Comparison of ENCODE assay signal across 16 cellular contexts in genomic region chr3:66885326-66886000, GRCh38.
DNase-seq lines count a peak whose midpoint lies in the region; ATAC-seq and TF ChIP-seq lines count a peak whose summit lies in the region.
"Had no signal": no experiment of that assay in that cellular context is flagged by ENCODE, and none has a peak within 500 bp of the region (broad histone marks: within the 10 kb centered on the region; RNA-seq: fewer than 3 reads in every experiment).

No MANE protein-coding gene starts in this region.

- no peaks in the 10 kb centered on the region for H3K4me1 Mint-ChIP-seq in activated T-cell treated with anti-CD3 and anti-CD28 coated beads, Interleukin-2, amount 50 U/mL, for 72 hours (ENCODE audit: low read depth)
- H3K4me1 Mint-ChIP-seq in WTC11: peaks cover 20% of the 10 kb centered on the region
- H3K4me1 Mint-ChIP-seq in stimulated activated effector memory CD8-positive, alpha-beta T cell treated with anti-CD3 and anti-CD28 coated beads, Interleukin-12 subunit alpha, Interleukin-12 subunit beta, amount 100 ng/mL, for 72 hours: no peaks in the 10 kb centered on the region
- H3K4me1 Mint-ChIP-seq: naive thymus-derived CD8-positive, alpha-beta T cell had no signal

- H3K27me3 Mint-ChIP-seq in activated T-cell treated with anti-CD3 and anti-CD28 coated beads, Interleukin-2, amount 50 U/mL, for 72 hours (ENCODE audit: low read depth): no peaks in the 10 kb centered on the region
- no peaks in the 10 kb centered on the region; the same call in 1 of the 2 replicates for H3K27me3 Mint-ChIP-seq in WTC11 (ENCODE audit: low read depth)

- H3K4me3 ChIP-seq in fibroblast of the aortic adventitia (ENCODE audit: low read depth, low read length): no peak overlapping the region
- H3K4me3 ChIP-seq: smooth muscle cell, transverse colon had no signal

- CTCF ChIA-PET in WTC11 (lab: Charles Lee): no interaction called here

- no peak overlapping the region for H3K4me3 Mint-ChIP-seq in activated T-cell treated with anti-CD3 and anti-CD28 coated beads, Interleukin-2, amount 50 U/mL, for 72 hours
- H3K4me3 Mint-ChIP-seq in WTC11: no peak overlapping the region
- H3K4me3 Mint-ChIP-seq in stimulated activated effector memory CD8-positive, alpha-beta T cell treated with anti-CD3 and anti-CD28 coated beads, Interleukin-12 subunit alpha, Interleukin-12 subunit beta, amount 100 ng/mL, for 72 hours: no peak overlapping the region
- H3K4me3 Mint-ChIP-seq: HFFc6; naive thymus-derived CD8-positive, alpha-beta T cell had no signal

- peaks cover 2 to 7% of the 10 kb centered on the region in 2 donors for H3K9me3 Mint-ChIP-seq in activated T-cell treated with anti-CD3 and anti-CD28 coated beads, Interleukin-2, amount 50 U/mL, for 72 hours
- H3K9me3 Mint-ChIP-seq in WTC11: no peaks in the 10 kb centered on the region
- peaks cover 2% of the 10 kb centered on the region for H3K9me3 Mint-ChIP-seq in stimulated activated effector memory CD8-positive, alpha-beta T cell treated with anti-CD3 and anti-CD28 coated beads, Interleukin-12 subunit alpha, Interleukin-12 subunit beta, amount 100 ng/mL, for 72 hours

- DNase-seq in activated T-cell treated with anti-CD3 and anti-CD28 coated beads, Interleukin-2, amount 50 U/mL, for 72 hours: no peak
- DNase-seq in activated T-cell treated with anti-CD3 and anti-CD28 coated beads for 4 hours: no peak
- no peak for DNase-seq in WTC11 (ENCODE audit: low spot score)
- DNase-seq in fibroblast of the aortic adventitia (ENCODE audit: low read depth): peak; percentile 66
- DNase-seq in stimulated activated effector memory CD8-positive, alpha-beta T cell treated with anti-CD3 and anti-CD28 coated beads, Interleukin-12 subunit alpha, Interleukin-12 subunit beta, amount 100 ng/mL, for 72 hours (ENCODE audit: low spot score in 2 of 2): no peak
- no peak for DNase-seq in inferior parietal cortex (ENCODE audit: extremely low spot score)
- DNase-seq: HFFc6; kidney; MV-4-11; naive thymus-derived CD8-positive, alpha-beta T cell; NCI-H226; Right ventricle myocardium superior; transverse colon had no signal

- no peak for TF ChIP-seq CTCF in WTC11 (IDR thresholded peaks at IDR 0.05)
- no peak for TF ChIP-seq CTCF in fibroblast of the aortic adventitia (IDR thresholded peaks at IDR 0.05; ENCODE audit: insufficient read depth, low read length)

- POLR2A ChIA-PET in WTC11 (lab: Charles Lee): no interaction called here

- ATAC-seq in activated T-cell treated with anti-CD3 and anti-CD28 coated beads, Interleukin-2, amount 50 U/mL, for 72 hours (replicated peaks in 1 of 2): peak; percentile 47 to 70
- no peak for ATAC-seq in WTC11
- ATAC-seq in stimulated activated effector memory CD8-positive, alpha-beta T cell treated with anti-CD3 and anti-CD28 coated beads, Interleukin-12 subunit alpha, Interleukin-12 subunit beta, amount 100 ng/mL, for 72 hours: peak; percentile 58
- ATAC-seq in HG03025 (IDR thresholded peaks at IDR 0.05; ENCODE audit: low FRiP score, unreplicated experiment): no peak
- ATAC-seq in HG02970 (IDR thresholded peaks at IDR 0.05; ENCODE audit: low FRiP score, unreplicated experiment): no peak
- ATAC-seq: naive thymus-derived CD8-positive, alpha-beta T cell had no signal

- peaks cover 0 to 2% of the 10 kb centered on the region in 2 donors for H3K36me3 Mint-ChIP-seq in activated T-cell treated with anti-CD3 and anti-CD28 coated beads, Interleukin-2, amount 50 U/mL, for 72 hours (ENCODE audit: insufficient read depth in 2 of 2)
- no peaks in the 10 kb centered on the region for H3K36me3 Mint-ChIP-seq in WTC11
- no peaks in the 10 kb centered on the region for H3K36me3 Mint-ChIP-seq in stimulated activated effector memory CD8-positive, alpha-beta T cell treated with anti-CD3 and anti-CD28 coated beads, Interleukin-12 subunit alpha, Interleukin-12 subunit beta, amount 100 ng/mL, for 72 hours

- H3K27ac Mint-ChIP-seq in activated T-cell treated with anti-CD3 and anti-CD28 coated beads, Interleukin-2, amount 50 U/mL, for 72 hours: peak overlapping the region; percentile 20
- no peak overlapping the region for H3K27ac Mint-ChIP-seq in WTC11
- no peak overlapping the region for H3K27ac Mint-ChIP-seq in stimulated activated effector memory CD8-positive, alpha-beta T cell treated with anti-CD3 and anti-CD28 coated beads, Interleukin-12 subunit alpha, Interleukin-12 subunit beta, amount 100 ng/mL, for 72 hours
- H3K27ac Mint-ChIP-seq: HFFc6; naive thymus-derived CD8-positive, alpha-beta T cell had no signal

TF ChIP-seq in WTC11, 78 proteins besides CTCF, POLR2A, EP300 and RAD21:
- peak; percentile 82 for TF ChIP-seq GABPB1 (CRISPR knock-in tag; IDR thresholded peaks at IDR 0.05)
- TF ChIP-seq E2F1 (CRISPR knock-in tag; IDR thresholded peaks at IDR 0.05): no peak

Comparison
In these comparisons a context has a peak if more than half of its experiments do, and no peak if none do; other contexts are left out.
1. ATAC-seq: peak in activated T-cell treated with anti-CD3 and anti-CD28 coated beads, Interleukin-2, amount 50 U/mL, for 72 hours (2 of 2) and stimulated activated effector memory CD8-positive, alpha-beta T cell treated with anti-CD3 and anti-CD28 coated beads, Interleukin-12 subunit alpha, Interleukin-12 subunit beta, amount 100 ng/mL, for 72 hours (single experiment); none in WTC11 (single experiment), HG03025 (single experiment) and HG02970 (single experiment).